In genomic region chr16:81618187-81618586, GRCh38 we compare ENCODE assay signal across 25 cellular contexts.
DNase-seq lines count a peak whose midpoint lies in the region; ATAC-seq and TF ChIP-seq lines count a peak whose summit lies in the region.
"Had no signal": no experiment of that assay in that cellular context is flagged by ENCODE, and none has a peak within 500 bp of the region (broad histone marks: within the 10 kb centered on the region; RNA-seq: fewer than 3 reads in every experiment).

No MANE protein-coding gene starts in this region.

- H3K9me3 ChIP-seq in neural progenitor cell (ENCODE audit: low read depth) (no peaks in the 10 kb centered on the region), colonic mucosa (no peaks in the 10 kb centered on the region)
- H3K9me3 ChIP-seq: psoas muscle, sigmoid colon, upper lobe of right lung had no signal

- H3K4me1 ChIP-seq in neural progenitor cell = peaks cover 15% of the 10 kb centered on the region
- H3K4me1 ChIP-seq in colonic mucosa = peaks cover 5% of the 10 kb centered on the region

- intact Hi-C loops in colonic mucosa (cut with DNase I) = no loop called here

- POLR2A ChIA-PET in activated CD4-positive, alpha-beta T cell treated with anti-CD3 and anti-CD28 coated beads, Interleukin-2, amount 10 ng/mL, durations not matched to agents 7 days and 5 days (lab: Charles Lee) = no interaction called here

- H3K27me3 ChIP-seq in neural progenitor cell = no peaks in the 10 kb centered on the region
- H3K27me3 ChIP-seq in colonic mucosa = no peaks in the 10 kb centered on the region
- H3K27me3 ChIP-seq: cardiac muscle cell, sigmoid colon, upper lobe of right lung had no signal

- H3K4me3 ChIP-seq in neural progenitor cell = no peak overlapping the region
- no peak overlapping the region for H3K4me3 ChIP-seq in colonic mucosa
- H3K4me3 ChIP-seq: cardiac muscle cell, GM23338, psoas muscle, sigmoid colon, upper lobe of right lung had no signal

- H3K27ac Mint-ChIP-seq in activated CD4-positive, alpha-beta T cell treated with anti-CD3 and anti-CD28 coated beads, Interleukin-2, amount 10 ng/mL, durations not matched to agents 7 days and 5 days = peak overlapping the region; percentile 20
- H3K27ac Mint-ChIP-seq in endothelial cell (ENCODE audit: unreplicated experiment) (peak overlapping the region; percentile 53), neural progenitor cell (no peak overlapping the region)
- H3K27ac Mint-ChIP-seq: GM23338 had no signal

- H3K4me1 Mint-ChIP-seq in activated CD4-positive, alpha-beta T cell treated with anti-CD3 and anti-CD28 coated beads, Interleukin-2, amount 10 ng/mL, durations not matched to agents 7 days and 5 days = peaks cover 3% of the 10 kb centered on the region
- peaks cover 8% of the 10 kb centered on the region for H3K4me1 Mint-ChIP-seq in endothelial cell (ENCODE audit: unreplicated experiment)
- H3K4me1 Mint-ChIP-seq in neural progenitor cell = peaks cover 15% of the 10 kb centered on the region
- H3K4me1 Mint-ChIP-seq: GM23338 had no signal

- DNase-seq in activated CD4-positive, alpha-beta T cell treated with anti-CD3 and anti-CD28 coated beads, Interleukin-2, amount 10 ng/mL, durations not matched to agents 7 days and 5 days = no peak
- DNase-seq in activated CD4-positive, alpha-beta T cell treated with anti-CD3 and anti-CD28 coated beads, Interleukin-2, amount 50 U/mL, for 4 hours = no peak
- DNase-seq in endothelial cell (ENCODE audit: low spot score) = no peak
- no peak for DNase-seq in neural progenitor cell (ENCODE audit: low spot score)
- no peak for DNase-seq in stimulated activated CD4-positive, alpha-beta T cell treated with anti-CD3 and anti-CD28 coated beads, Interleukin-4, amount 100 ng/mL, for 1 hour
- DNase-seq in omental fat pad (ENCODE audit: low spot score) = no peak
- no peak for DNase-seq in NOMO-1 treated with DMSO at 0.1 percent for 48 hours (lab: John Stamatoyannopoulos, UW; ENCODE audit: unreplicated experiment)
- DNase-seq in colonic mucosa = no peak
- DNase-seq: activated CD4-positive, alpha-beta T cell treated with anti-CD3 and anti-CD28 coated beads for 48 hours; activated effector memory CD4-positive, alpha-beta T cell treated with Interleukin-2 at 50 U/mL for 16 hours; activated naive CD8-positive, alpha-beta T cell treated with anti-CD3 and anti-CD28 coated beads for 36 hours; activated T-cell treated with anti-CD3 and anti-CD28 coated beads, Interleukin-2, amount 50 U/mL, for 1 hour; aorta; DMS 273 treated with DMSO at 0.1 percent for 48 hours; IMR-90; left cardiac atrium; mammary epithelial cell; NCI-H1436; psoas muscle; sigmoid colon; stimulated activated CD4-positive, alpha-beta T cell treated with anti-CD3 and anti-CD28 coated beads, Interleukin-4, amount 100 ng/mL, for 24 hours; T-helper 9 cell; upper lobe of right lung had no signal

- CTCF ChIA-PET in activated CD4-positive, alpha-beta T cell treated with anti-CD3 and anti-CD28 coated beads, Interleukin-2, amount 10 ng/mL, durations not matched to agents 7 days and 5 days (lab: Charles Lee) = no interaction called here

- H3K9ac ChIP-seq in neural progenitor cell = no peak overlapping the region
- no peak overlapping the region for H3K9ac ChIP-seq in colonic mucosa (ENCODE audit: low read depth in 2 of 2, low read length in 2 of 2)

- H3K36me3 ChIP-seq in neural progenitor cell (no peaks in the 10 kb centered on the region), colonic mucosa (peaks cover 6% of the 10 kb centered on the region)
- H3K36me3 ChIP-seq: cardiac muscle cell had no signal

- H3K4me2 ChIP-seq in neural progenitor cell = peak overlapping the region; percentile 33
- H3K4me2 ChIP-seq: GM23338 had no signal

- no peak overlapping the region for H3K27ac ChIP-seq in neural progenitor cell
- no peak overlapping the region for H3K27ac ChIP-seq in colonic mucosa
- H3K27ac ChIP-seq: cardiac muscle cell, psoas muscle, sigmoid colon had no signal

- H2AFZ ChIP-seq in neural progenitor cell (replicated peaks) = no peak overlapping the region
- H2AFZ ChIP-seq: GM23338 had no signal

- no peaks in the 10 kb centered on the region for H3K9me3 Mint-ChIP-seq in activated CD4-positive, alpha-beta T cell treated with anti-CD3 and anti-CD28 coated beads, Interleukin-2, amount 10 ng/mL, durations not matched to agents 7 days and 5 days
- H3K9me3 Mint-ChIP-seq in endothelial cell (ENCODE audit: unreplicated experiment) (no peaks in the 10 kb centered on the region), neural progenitor cell (peaks cover 10% of the 10 kb centered on the region)
- H3K9me3 Mint-ChIP-seq: activated naive CD8-positive, alpha-beta T cell treated with anti-CD3 and anti-CD28 coated beads for 36 hours; GM23338 had no signal

- H3K4me3 Mint-ChIP-seq in activated CD4-positive, alpha-beta T cell treated with anti-CD3 and anti-CD28 coated beads, Interleukin-2, amount 10 ng/mL, durations not matched to agents 7 days and 5 days = no peak overlapping the region
- H3K4me3 Mint-ChIP-seq in endothelial cell (ENCODE audit: unreplicated experiment) (no peak overlapping the region), neural progenitor cell (no peak overlapping the region)
- H3K4me3 Mint-ChIP-seq: activated naive CD8-positive, alpha-beta T cell treated with anti-CD3 and anti-CD28 coated beads for 36 hours; GM23338 had no signal

- no peak for ATAC-seq in omental fat pad (ENCODE audit: low FRiP score)
- ATAC-seq: GM23338, left cardiac atrium, psoas muscle, upper lobe of right lung had no signal

- peaks cover 32% of the 10 kb centered on the region for H4K20me1 ChIP-seq in neural progenitor cell (ENCODE audit: low read depth)

- H3K27me3 Mint-ChIP-seq in activated CD4-positive, alpha-beta T cell treated with anti-CD3 and anti-CD28 coated beads, Interleukin-2, amount 10 ng/mL, durations not matched to agents 7 days and 5 days = no peaks in the 10 kb centered on the region
- peaks cover 14% of the 10 kb centered on the region for H3K27me3 Mint-ChIP-seq in endothelial cell (ENCODE audit: unreplicated experiment)
- peaks cover 7% of the 10 kb centered on the region for H3K27me3 Mint-ChIP-seq in neural progenitor cell (ENCODE audit: insufficient read depth, low read depth)
- H3K27me3 Mint-ChIP-seq: activated naive CD8-positive, alpha-beta T cell treated with anti-CD3 and anti-CD28 coated beads for 36 hours had no signal

- no peak for TF ChIP-seq CTCF in endothelial cell (IDR thresholded peaks at IDR 0.05; ENCODE audit: unreplicated experiment)
- no peak for TF ChIP-seq CTCF in neural progenitor cell (IDR thresholded peaks at IDR 0.05)
- TF ChIP-seq CTCF in omental fat pad (IDR thresholded peaks at IDR 0.05) = no peak
- TF ChIP-seq CTCF in colonic mucosa (IDR thresholded peaks at IDR 0.05) = no peak

- peaks cover 3% of the 10 kb centered on the region for H3K79me2 ChIP-seq in neural progenitor cell (ENCODE audit: low read depth)

- H3K36me3 Mint-ChIP-seq in activated CD4-positive, alpha-beta T cell treated with anti-CD3 and anti-CD28 coated beads, Interleukin-2, amount 10 ng/mL, durations not matched to agents 7 days and 5 days (ENCODE audit: low read depth) = peaks cover 10% of the 10 kb centered on the region
- peaks cover 50% of the 10 kb centered on the region for H3K36me3 Mint-ChIP-seq in endothelial cell (ENCODE audit: low read depth, unreplicated experiment)
- H3K36me3 Mint-ChIP-seq in neural progenitor cell = peaks cover 14% of the 10 kb centered on the region
- H3K36me3 Mint-ChIP-seq: activated naive CD8-positive, alpha-beta T cell treated with anti-CD3 and anti-CD28 coated beads for 36 hours had no signal

- H3F3A ChIP-seq in neural progenitor cell (ENCODE audit: low read depth) = peaks cover 5% of the 10 kb centered on the region
